Comparison of ENCODE assay signal across 15 cellular contexts in genomic region chr10:86687750-86688149, GRCh38. TPM values are rescaled to one million over a fixed set of nuclear protein-coding genes. Genes with fewer than 3 reads are reported as not detected.
DNase-seq lines count a peak whose midpoint lies in the region; ATAC-seq and TF ChIP-seq lines count a peak whose summit lies in the region.
"Had no signal": no experiment of that assay in that cellular context is flagged by ENCODE, and none has a peak within 500 bp of the region (broad histone marks: within the 10 kb centered on the region; RNA-seq: fewer than 3 reads in every experiment).

No MANE protein-coding gene starts in this region.

- no peaks in the 10 kb centered on the region for H3K36me3 Mint-ChIP-seq in activated naive CD8-positive, alpha-beta T cell treated with anti-CD3 and anti-CD28 coated beads for 36 hours
- H3K36me3 Mint-ChIP-seq: CD4-positive, alpha-beta memory T cell; immature natural killer cell had no signal

- H3K4me3 ChIP-seq in WI38 (ENCODE audit: low read depth, low read length): peak overlapping the region; percentile 2; the same call in 1 of the 2 replicates
- no peak overlapping the region for H3K4me3 ChIP-seq in sigmoid colon

- H3K27me3 ChIP-seq in sigmoid colon: no peaks in the 10 kb centered on the region

- H3K27me3 Mint-ChIP-seq in activated naive CD8-positive, alpha-beta T cell treated with anti-CD3 and anti-CD28 coated beads for 36 hours: peaks cover 3% of the 10 kb centered on the region

- no peak overlapping the region for H3K4me3 Mint-ChIP-seq in activated naive CD8-positive, alpha-beta T cell treated with anti-CD3 and anti-CD28 coated beads for 36 hours
- H3K4me3 Mint-ChIP-seq: activated naive CD4-positive, alpha-beta T cell treated with anti-CD3 and anti-CD28 coated beads for 36 hours had no signal

- DNase-seq in EH (ENCODE audit: low read depth): peak; percentile 95
- peak; percentile 22 for DNase-seq in fibroblast of the conjunctiva (ENCODE audit: low read depth)
- no peak for DNase-seq in sigmoid colon
- DNase-seq in islet precursor cell: no peak
- DNase-seq in activated CD4-positive, CD25-positive, alpha-beta regulatory T cell treated with anti-CD3 and anti-CD28 coated beads, Interleukin-2, amount 50 U/mL, for 72 hours: no peak
- no peak for DNase-seq in activated naive CD8-positive, alpha-beta T cell treated with anti-CD3 and anti-CD28 coated beads for 36 hours
- DNase-seq: NCI-H1092 had no signal

- no peak for TF ChIP-seq CTCF in WI38 (IDR thresholded peaks at IDR 0.05; ENCODE audit: low read depth, low read length)
- no peak for TF ChIP-seq CTCF in sigmoid colon (IDR thresholded peaks at IDR 0.05)

- peaks cover 0 to 5% (median 2%) of the 10 kb centered on the region in 4 donors for H3K36me3 ChIP-seq in sigmoid colon
- H3K36me3 ChIP-seq: WERI-Rb-1 had no signal

- TF ChIP-seq POLR2A in sigmoid colon (IDR thresholded peaks at IDR 0.05): no peak

- H3K27ac Mint-ChIP-seq in activated naive CD8-positive, alpha-beta T cell treated with anti-CD3 and anti-CD28 coated beads for 36 hours: no peak overlapping the region
- H3K27ac Mint-ChIP-seq: activated naive CD4-positive, alpha-beta T cell treated with anti-CD3 and anti-CD28 coated beads for 36 hours; immature natural killer cell had no signal

- peaks cover 2% of the 10 kb centered on the region for H3K4me1 Mint-ChIP-seq in activated naive CD8-positive, alpha-beta T cell treated with anti-CD3 and anti-CD28 coated beads for 36 hours

- H3K9me3 Mint-ChIP-seq in activated naive CD8-positive, alpha-beta T cell treated with anti-CD3 and anti-CD28 coated beads for 36 hours: no peaks in the 10 kb centered on the region
- H3K9me3 Mint-ChIP-seq: activated naive CD4-positive, alpha-beta T cell treated with anti-CD3 and anti-CD28 coated beads for 36 hours; CD4-positive, alpha-beta memory T cell; immature natural killer cell had no signal

- peak overlapping the region; percentile 68 to 95 (median 92) for H3K27ac ChIP-seq in sigmoid colon
- H3K27ac ChIP-seq: parathyroid adenoma, WERI-Rb-1 had no signal

- ATAC-seq in GM19324 (IDR thresholded peaks at IDR 0.05; ENCODE audit: low FRiP score, unreplicated experiment): no peak

- WGBS in sigmoid colon, 2 donors: 39 to 42% methylated on average over 4 of the region's 4 CpGs

- no peak for TF ChIP-seq EP300 in sigmoid colon (IDR thresholded peaks at IDR 0.05)

- no peaks in the 10 kb centered on the region for H3K9me3 ChIP-seq in sigmoid colon

- peaks cover 0 to 99% (median 81%) of the 10 kb centered on the region in 4 donors for H3K4me1 ChIP-seq in sigmoid colon
- H3K4me1 ChIP-seq: parathyroid adenoma had no signal

- intact Hi-C loops in sigmoid colon (cut with DNase I): loop anchor here (1.0 to 10.0 kb wide), 2 partner anchors 279 to 407 kb away; partner anchors contain the start of genes GLUD1 and SHLD2

RNA-seq across cellular contexts. Expression of gene LDB3, which starts 19.4 kb away (rescaled TPM):
- 10 to 100 TPM; 13.2 to 42.1 (median 22.4) TPM for total RNA-seq in sigmoid colon
- 1 to 10 TPM; 1.2 to 1.9 (median 1.8) TPM for polyA plus RNA-seq in sigmoid colon
- under 1 TPM; 0.06 to 0.20 TPM for total RNA-seq in activated naive CD8-positive, alpha-beta T cell treated with anti-CD3 and anti-CD28 coated beads for 36 hours
- polyA plus RNA-seq: CD4-positive, alpha-beta memory T cell had no signal

RNA-seq across cellular contexts. Expression of gene OPN4, which starts 33.4 kb away (rescaled TPM):
- total RNA-seq in sigmoid colon: not detected
- under 1 TPM in 1 of 3 donors, not detected in 2; 0.04 TPM for polyA plus RNA-seq in sigmoid colon
- total RNA-seq in activated naive CD8-positive, alpha-beta T cell treated with anti-CD3 and anti-CD28 coated beads for 36 hours: not detected
- total RNA-seq: activated naive CD4-positive, alpha-beta T cell treated with anti-CD3 and anti-CD28 coated beads for 36 hours; CD4-positive, alpha-beta memory T cell; esophagus mucosa had no signal
- polyA plus RNA-seq: CD4-positive, alpha-beta memory T cell; immature natural killer cell had no signal

Comparison
In these comparisons a context has a peak if more than half of its experiments do, and no peak if none do; other contexts are left out.
1. DNase-seq: peak in EH (single experiment) and fibroblast of the conjunctiva (single experiment); none in sigmoid colon (single experiment), islet precursor cell (single experiment), activated CD4-positive, CD25-positive, alpha-beta regulatory T cell treated with anti-CD3 and anti-CD28 coated beads, Interleukin-2, amount 50 U/mL, for 72 hours (single experiment) and activated naive CD8-positive, alpha-beta T cell treated with anti-CD3 and anti-CD28 coated beads for 36 hours (single experiment).
2. RNA of gene LDB3, which starts 19.4 kb away (total RNA-seq): 13.2 to 42.1 TPM in sigmoid colon; 0.06 to 0.20 TPM in activated naive CD8-positive, alpha-beta T cell treated with anti-CD3 and anti-CD28 coated beads for 36 hours; every median in the first group is over 10 times any median in the second.